ENCODE assay signal across 18 cellular contexts in the genomic region with DNA sequence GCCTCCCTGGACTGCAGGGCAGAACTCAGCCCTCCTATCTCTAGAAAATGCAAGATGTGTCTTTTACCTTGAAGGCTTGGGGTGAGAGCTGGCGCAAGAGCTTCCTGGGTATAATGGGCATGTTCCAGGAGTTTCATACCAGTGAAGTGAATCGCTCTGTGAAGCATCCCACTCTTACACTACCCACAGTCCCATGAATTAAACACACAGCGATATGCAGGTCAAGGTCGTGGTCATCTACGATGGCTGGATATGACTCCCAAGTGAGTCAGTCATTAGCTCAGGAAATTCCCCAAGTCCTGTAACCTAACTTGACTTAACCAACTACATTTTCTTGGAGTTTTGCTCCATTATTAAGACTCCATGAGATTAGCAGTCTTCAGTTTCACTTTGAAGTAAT.
DNase-seq lines count a peak whose midpoint lies in the region; ATAC-seq and TF ChIP-seq lines count a peak whose summit lies in the region.
"Had no signal": no experiment of that assay in that cellular context is flagged by ENCODE, and none has a peak within 500 bp of the region (broad histone marks: within the 10 kb centered on the region; RNA-seq: fewer than 3 reads in every experiment).

No MANE protein-coding gene starts in this region.

- H3K27me3 ChIP-seq in PC-3 (ENCODE audit: low read length) (no peaks in the 10 kb centered on the region), osteoblast (ENCODE audit: insufficient read depth, low read length) (no peaks in the 10 kb centered on the region)
- H3K27me3 ChIP-seq: colonic mucosa had no signal

- no peaks in the 10 kb centered on the region for H3F3A ChIP-seq in PC-3 (ENCODE audit: low read length, unreplicated experiment)

- H3K9me2 ChIP-seq in PC-3 (replicated peaks; ENCODE audit: low read length): no peaks in the 10 kb centered on the region

- H3K4me3 ChIP-seq in PC-3 (ENCODE audit: low read length) (no peak overlapping the region), epithelial cell of esophagus (ENCODE audit: low read length) (no peak overlapping the region), osteoblast (ENCODE audit: insufficient read depth, low read length) (peak overlapping the region; percentile 10)
- H3K4me3 ChIP-seq: colonic mucosa, left ventricle myocardium inferior had no signal

- no peak for TF ChIP-seq CTCF in PC-3 (conservative IDR thresholded peaks at IDR 0.05; ENCODE audit: low read depth, low read length)
- TF ChIP-seq CTCF in epithelial cell of esophagus (IDR thresholded peaks at IDR 0.05; ENCODE audit: insufficient read depth, low read depth, low read length, missing control alignments): no peak
- TF ChIP-seq CTCF in osteoblast (IDR thresholded peaks at IDR 0.05; ENCODE audit: extremely low read depth, low read depth, low read length): no peak

- no peaks in the 10 kb centered on the region for H3K36me3 ChIP-seq in PC-3 (ENCODE audit: low read depth, low read length)
- H3K36me3 ChIP-seq in osteoblast (ENCODE audit: insufficient read depth, low read length): no peaks in the 10 kb centered on the region
- H3K36me3 ChIP-seq: colonic mucosa, left ventricle myocardium inferior, neutrophil had no signal

- ATAC-seq in PC-3: no peak
- ATAC-seq: activated CD8-positive, alpha-beta T cell treated with anti-CD3 and anti-CD28 coated beads for 36 hours; stimulated activated effector memory CD8-positive, alpha-beta T cell treated with anti-CD3 and anti-CD28 coated beads, Interleukin-12 subunit alpha, Interleukin-12 subunit beta, amount 100 ng/mL, for 72 hours; T-helper 17 cell had no signal

- no TSS peak for BruUV-seq in PC-3 (replicated peaks; lab: Mats Ljungman, UMichigan)

- no peak overlapping the region; the same call in 1 of the 2 replicates for H3K4me2 ChIP-seq in PC-3 (ENCODE audit: low read length)
- peak overlapping the region; percentile 47 for H3K4me2 ChIP-seq in osteoblast (ENCODE audit: insufficient read depth, low read length)

- H4K20me1 ChIP-seq in PC-3 (ENCODE audit: low read length) (no peaks in the 10 kb centered on the region), osteoblast (ENCODE audit: insufficient read depth, low read length) (no peaks in the 10 kb centered on the region)

- no peak overlapping the region for H3K9ac ChIP-seq in PC-3 (ENCODE audit: low read length)

- 0 out of 2 replicates have a peak, but pooled peaks cover 3% of the 10 kb centered on the region for H3K4me1 ChIP-seq in PC-3 (ENCODE audit: insufficient read depth, low read length)
- H3K4me1 ChIP-seq in osteoblast (ENCODE audit: insufficient read depth, low read length): peaks cover 24% of the 10 kb centered on the region
- H3K4me1 ChIP-seq: colonic mucosa, left ventricle myocardium inferior had no signal

- no peaks in the 10 kb centered on the region for H3K79me2 ChIP-seq in PC-3 (ENCODE audit: low read length)
- no peaks in the 10 kb centered on the region for H3K79me2 ChIP-seq in osteoblast (ENCODE audit: insufficient read depth, low read length)

- H3K9me3 ChIP-seq in PC-3 (ENCODE audit: low read length) (0 out of 2 replicates have a peak, but pooled peaks cover 8% of the 10 kb centered on the region), osteoblast (ENCODE audit: low read depth, low read length) (no peaks in the 10 kb centered on the region)
- H3K9me3 ChIP-seq: colonic mucosa, left ventricle myocardium inferior, neutrophil had no signal

- peak; percentile 25 for DNase-seq in COLO829 (ENCODE audit: low spot score)
- peak; percentile 63 for DNase-seq in PC-3
- DNase-seq in epithelial cell of esophagus (ENCODE audit: low read depth): peak; percentile 72
- peak; percentile 81 for DNase-seq in osteoblast (ENCODE audit: insufficient read length, low spot score, missing footprints)
- DNase-seq in SIG-M5 (lab: John Stamatoyannopoulos, UW): no peak
- DNase-seq in activated CD8-positive, alpha-beta memory T cell treated with anti-CD3 and anti-CD28 coated beads, Interleukin-2, amount 50 U/mL, for 48 hours: no peak
- DNase-seq in activated CD8-positive, alpha-beta memory T cell treated with anti-CD3 and anti-CD28 coated beads for 24 hours: no peak
- DNase-seq in COR-L47 (lab: John Stamatoyannopoulos, UW): no peak
- DNase-seq: activated CD8-positive, alpha-beta T cell treated with anti-CD3 and anti-CD28 coated beads for 36 hours; activated naive CD4-positive, alpha-beta T cell treated with anti-CD3 and anti-CD28 coated beads for 36 hours; CD8-positive, alpha-beta memory T cell; colonic mucosa; glutamatergic neuron; left ventricle myocardium inferior; NCI-H1930; T-helper 17 cell had no signal

- 0 out of 2 replicates have a peak overlapping the region, but pooled peaks have one; percentile 3 for H3K27ac ChIP-seq in PC-3 (ENCODE audit: low read length)
- H3K27ac ChIP-seq in osteoblast (ENCODE audit: low read depth, low read length): peak overlapping the region; percentile 67
- H3K27ac ChIP-seq: colonic mucosa, left ventricle myocardium inferior, neutrophil had no signal

- intact Hi-C loops in PC-3 (cut with micrococcal nuclease): no loop called here

- H2AFZ ChIP-seq in PC-3 (ENCODE audit: low read length) (no peak overlapping the region), osteoblast (ENCODE audit: low read length) (no peak overlapping the region)

- CTCF ChIA-PET in PC-3 (lab: Charles Lee): no interaction called here

- POLR2A ChIA-PET in PC-3 (lab: Charles Lee; ENCODE audit: unreplicated experiment): no interaction called here

Comparison
In these comparisons a context has a peak if more than half of its experiments do, and no peak if none do; other contexts are left out.
1. DNase-seq: peak in COLO829 (single experiment), PC-3 (single experiment), epithelial cell of esophagus (single experiment) and osteoblast (single experiment); none in SIG-M5 (single experiment), activated CD8-positive, alpha-beta memory T cell treated with anti-CD3 and anti-CD28 coated beads, Interleukin-2, amount 50 U/mL, for 48 hours (single experiment), activated CD8-positive, alpha-beta memory T cell treated with anti-CD3 and anti-CD28 coated beads for 24 hours (single experiment) and COR-L47 (single experiment).